ENCODE assay signal across 8 cellular contexts in the genomic region with DNA sequence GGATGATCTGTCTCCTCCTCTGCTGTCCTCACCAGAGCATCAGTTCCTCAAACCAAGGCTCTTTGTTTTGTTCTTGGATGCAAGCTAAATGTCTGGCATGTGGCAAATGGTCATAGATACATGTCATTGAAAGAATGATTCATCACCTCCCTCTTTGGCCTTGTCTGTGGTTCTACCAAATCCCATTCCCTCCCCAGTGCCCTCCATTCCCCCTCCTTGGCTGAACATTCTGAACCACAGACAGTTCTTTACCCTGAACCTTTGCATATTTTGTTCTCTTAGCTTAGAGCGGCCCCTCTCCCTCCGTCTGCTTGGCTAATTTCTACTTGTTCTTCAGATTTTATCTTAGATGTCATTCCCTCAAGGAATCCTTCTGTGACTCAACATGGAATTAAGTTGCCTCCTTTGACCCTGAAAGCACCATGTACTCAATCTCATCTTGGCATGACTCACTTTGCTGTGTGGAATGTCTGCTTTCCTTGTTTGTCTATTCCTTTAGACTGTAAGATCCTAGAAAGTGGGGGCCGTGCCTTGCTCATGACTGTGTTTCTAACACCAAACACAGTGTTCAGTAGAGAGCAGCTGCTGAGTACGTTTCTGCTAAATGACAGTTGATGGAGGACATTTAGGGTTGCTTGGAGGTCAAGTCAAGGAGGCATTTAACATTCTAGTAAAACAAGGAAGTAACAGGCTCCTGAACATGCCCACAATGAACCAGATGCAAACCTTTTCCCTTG. TPM values are rescaled to one million over a fixed set of nuclear protein-coding genes. Genes with fewer than 3 reads are reported as not detected.
DNase-seq lines count a peak whose midpoint lies in the region; ATAC-seq, FAIRE-seq and TF ChIP-seq lines count a peak whose summit lies in the region.

No MANE protein-coding gene starts in this region.

- ATAC-seq in lower lobe of right lung: peak; percentile 35 to 45
- ATAC-seq in HG02973 (IDR thresholded peaks at IDR 0.05; ENCODE audit: unreplicated experiment): no peak
- no peak for ATAC-seq in GM18520 (IDR thresholded peaks at IDR 0.05; ENCODE audit: unreplicated experiment)

- intact Hi-C loops in lower lobe of right lung (cut with DNase I): no loop called here

- H3K27me3 ChIP-seq in ACC112 (ENCODE audit: insufficient read depth, low read length) (no peaks in the 10 kb centered on the region), lower lobe of right lung (ENCODE audit: low read depth) (no peaks in the 10 kb centered on the region)

- DNase-seq in HTR-8/SVneo (ENCODE audit: insufficient read length, low spot score) (peak; percentile 81), astrocyte of the hippocampus (ENCODE audit: low read depth, low spot score) (peak; percentile 96), lower lobe of right lung (no peak), G401 (ENCODE audit: low spot score) (no peak), cerebellar nuclear complex (lab: John Stamatoyannopoulos, UW) (no peak)

- H3K4me3 ChIP-seq in ACC112 (ENCODE audit: low read depth, low read length) (no peak overlapping the region), lower lobe of right lung (no peak overlapping the region)

- peak overlapping the region; percentile 72 for H3K27ac ChIP-seq in ACC112 (ENCODE audit: low read depth, low read length)
- peak overlapping the region; percentile 46 for H3K27ac ChIP-seq in lower lobe of right lung

- H3K79me2 ChIP-seq in ACC112 (ENCODE audit: control insufficient read depth, insufficient read depth, low read length, unreplicated experiment): no peaks in the 10 kb centered on the region

- peaks cover 42% of the 10 kb centered on the region for H3K4me1 ChIP-seq in ACC112 (ENCODE audit: control insufficient read depth, insufficient read depth, low read length, unreplicated experiment)
- peaks cover 79% of the 10 kb centered on the region for H3K4me1 ChIP-seq in lower lobe of right lung

- H3K36me3 ChIP-seq in ACC112 (ENCODE audit: insufficient read depth, low read length) (no peaks in the 10 kb centered on the region), lower lobe of right lung (peaks cover under 1% of the 10 kb centered on the region)

- H3K9me3 ChIP-seq in lower lobe of right lung: no peaks in the 10 kb centered on the region

- in situ Hi-C loops in G401 (cut with HindIII; ENCODE audit: low sequenced_read_pairs): no loop called here

- no peak for FAIRE-seq in HTR-8/SVneo (lab: Jason Lieb, UNC)

- H2AFZ ChIP-seq in ACC112 (ENCODE audit: low read length, unreplicated experiment): no peak overlapping the region

- TF ChIP-seq CTCF in lower lobe of right lung (IDR thresholded peaks at IDR 0.05): no peak

RNA-seq across cellular contexts. Expression of gene ALOX5AP, which starts 8.1 kb away (rescaled TPM):
- 311 TPM for total RNA-seq in lower lobe of right lung
- not detected in 2 replicates for total RNA-seq in G401 (2014; rRNA removed; shearing (Covaris generic))

Comparison
In these comparisons a context has a peak if more than half of its experiments do, and no peak if none do; other contexts are left out.
1. DNase-seq: peak in HTR-8/SVneo (single experiment) and astrocyte of the hippocampus (single experiment); none in lower lobe of right lung (single experiment), G401 (single experiment) and cerebellar nuclear complex (0 of 2).
2. ATAC-seq: peak in lower lobe of right lung (2 of 2); none in HG02973 (single experiment) and GM18520 (single experiment).
3. RNA of gene ALOX5AP, which starts 8.1 kb away (total RNA-seq): 311 TPM in lower lobe of right lung (single experiment); not detected in G401; every median in the first group is over 100 times any median in the second.